Comparison of ENCODE assay signal across 9 cellular contexts in the genomic region with DNA sequence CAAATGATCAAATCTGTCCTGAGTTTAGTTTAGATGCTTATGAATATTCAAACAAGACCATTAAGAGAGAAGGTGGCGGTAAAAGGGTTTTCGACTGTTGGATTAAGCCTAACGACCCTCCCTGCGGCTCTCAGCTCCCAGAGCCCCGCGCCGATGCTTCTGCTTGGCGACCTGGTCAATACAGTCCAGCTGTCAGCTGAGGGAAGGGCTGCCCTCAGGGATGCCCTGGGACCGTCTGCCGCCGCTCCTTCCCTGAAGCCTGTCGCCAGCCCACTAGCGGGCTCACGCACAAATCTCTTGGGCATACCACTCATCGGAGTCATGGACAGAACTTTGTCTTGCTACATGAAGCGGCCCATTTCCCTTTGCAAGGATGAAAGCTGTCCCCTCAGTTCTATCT.
"Had no signal": no experiment of that assay in that cellular context is flagged by ENCODE, and none has a peak within 500 bp of the region (broad histone marks: within the 10 kb centered on the region; RNA-seq: fewer than 3 reads in every experiment).

No MANE protein-coding gene starts in this region.

- H3K27me3 Mint-ChIP-seq: brain; central memory CD8-positive, alpha-beta T cell had no signal

- H3K9me3 Mint-ChIP-seq: brain; central memory CD8-positive, alpha-beta T cell; neural progenitor cell had no signal

- ATAC-seq: SK-N-SH treated with all-trans-retinoic acid at 6 μM for 48 hours had no signal

- H3K4me3 Mint-ChIP-seq: brain; central memory CD8-positive, alpha-beta T cell; neural progenitor cell had no signal

- DNase-seq: activated T-cell treated with anti-CD3 and anti-CD28 coated beads for 4 hours; kidney glomerular epithelial cell; mesendoderm; ovary; stimulated activated CD4-positive, alpha-beta T cell treated with anti-CD3 and anti-CD28 coated beads, Interleukin-4, amount 100 ng/mL, for 4 hours had no signal
